In genomic region chr7:116122972-116123595, GRCh38 we compare ENCODE assay signal across 9 cellular contexts.
DNase-seq lines count a peak whose midpoint lies in the region; ATAC-seq and TF ChIP-seq lines count a peak whose summit lies in the region.
"Had no signal": no experiment of that assay in that cellular context is flagged by ENCODE, and none has a peak within 500 bp of the region (broad histone marks: within the 10 kb centered on the region; RNA-seq: fewer than 3 reads in every experiment).

No MANE protein-coding gene starts in this region.

- H3K4me3 ChIP-seq in Peyer's patch: no peak overlapping the region
- H3K4me3 ChIP-seq in retinal pigment epithelial cell (ENCODE audit: low read length): no peak overlapping the region

- peak; percentile 26 for DNase-seq in NCI-H82 (lab: John Stamatoyannopoulos, UW)
- DNase-seq in NCI-H82 treated with DMSO at 0.1 percent for 48 hours (lab: John Stamatoyannopoulos, UW; ENCODE audit: unreplicated experiment): no peak
- no peak for DNase-seq in Peyer's patch
- DNase-seq in fibroblast of gingiva (ENCODE audit: low read depth): peak; percentile 56
- no peak for DNase-seq in retinal pigment epithelial cell (ENCODE audit: low read depth)
- no peak for DNase-seq in posterior vena cava (ENCODE audit: low spot score)
- DNase-seq: activated naive CD8-positive, alpha-beta T cell treated with anti-CD3 and anti-CD28 coated beads, Interleukin-2, amount 10 ng/mL, durations not matched to agents 7 days and 5 days had no signal

- TF ChIP-seq CTCF in Peyer's patch (IDR thresholded peaks at IDR 0.05) (peak; percentile 14 to 66 (median 55)), retinal pigment epithelial cell (conservative IDR thresholded peaks at IDR 0.05; ENCODE audit: low read depth, low read length) (peak; percentile 83)

- no peak overlapping the region for H3K27ac ChIP-seq in Peyer's patch

- H3K27me3 ChIP-seq in Peyer's patch: no peaks in the 10 kb centered on the region

- no peaks in the 10 kb centered on the region for H3K9me3 ChIP-seq in Peyer's patch

- no peaks in the 10 kb centered on the region for H3K36me3 ChIP-seq in Peyer's patch

- no peaks in the 10 kb centered on the region for H3K4me1 ChIP-seq in Peyer's patch

- ATAC-seq in HG03175 (IDR thresholded peaks at IDR 0.05; ENCODE audit: unreplicated experiment) (peak; percentile 69), HG03097 (IDR thresholded peaks at IDR 0.05; ENCODE audit: low FRiP score, unreplicated experiment) (no peak)

- no peak for TF ChIP-seq POLR2A in Peyer's patch (IDR thresholded peaks at IDR 0.05)

- intact Hi-C loops in posterior vena cava (cut with DNase I): no loop called here

Comparison
In these comparisons a context has a peak if more than half of its experiments do, and no peak if none do; other contexts are left out.
1. DNase-seq: peak in NCI-H82 (single experiment) and fibroblast of gingiva (single experiment); none in NCI-H82 treated with DMSO at 0.1 percent for 48 hours (single experiment), Peyer's patch (0 of 3), retinal pigment epithelial cell (single experiment) and posterior vena cava (single experiment).